8 cellular contexts compared by ENCODE assay signal in genomic region chr10:13099666-13100348, GRCh38.
A peak's percentile ranks its signal among the peaks of the same experiment; 100 is the strongest.
DNase-seq lines count a peak whose midpoint lies in the region; ATAC-seq and FAIRE-seq lines count a peak whose summit lies in the region.

OPTN (plus strand) TSS chr10:13100163; CDS start chr10:13109123, 8,960 bp downstream.

- peak; percentile 51 for ATAC-seq in HG02884 (IDR thresholded peaks at IDR 0.05; ENCODE audit: unreplicated experiment)

- DNase-seq in NCI-H2029 (lab: John Stamatoyannopoulos, UW), result peak; percentile 45
- no peak for DNase-seq in NCI-H2029 treated with DMSO at 0.1 percent for 48 hours (lab: John Stamatoyannopoulos, UW)
- peak; percentile 78 for DNase-seq in NCI-H1694 treated with DMSO at 0.1 percent for 48 hours (lab: John Stamatoyannopoulos, UW)
- DNase-seq in activated CD4-positive, CD25-positive, alpha-beta regulatory T cell (lab: John Stamatoyannopoulos, UW), result peak; percentile 63 to 68 (median 66)
- peak in 60 of 61 donors; percentile 35 to 95 (median 84) for DNase-seq in caudate nucleus (lab: John Stamatoyannopoulos, UW)
- peak; percentile 55 to 71 (median 59) for DNase-seq in stimulated activated CD4-positive, alpha-beta T cell treated with anti-CD3 and anti-CD28 coated beads, Interleukin-12 subunit alpha, Interleukin-12 subunit beta, amount 100 ng/mL, for 48 hours (ENCODE audit: low read depth in 2 of 3, low spot score in 1 of 3)

- peak; percentile 80 for FAIRE-seq in islet of Langerhans (lab: Jason Lieb, UNC)

- H3K27ac ChIP-seq in caudate nucleus (ENCODE audit: low read depth, low read length), result peak within 1 kb of the TSS; percentile 97
